Comparison of ENCODE assay signal across 22 cellular contexts in the genomic region with DNA sequence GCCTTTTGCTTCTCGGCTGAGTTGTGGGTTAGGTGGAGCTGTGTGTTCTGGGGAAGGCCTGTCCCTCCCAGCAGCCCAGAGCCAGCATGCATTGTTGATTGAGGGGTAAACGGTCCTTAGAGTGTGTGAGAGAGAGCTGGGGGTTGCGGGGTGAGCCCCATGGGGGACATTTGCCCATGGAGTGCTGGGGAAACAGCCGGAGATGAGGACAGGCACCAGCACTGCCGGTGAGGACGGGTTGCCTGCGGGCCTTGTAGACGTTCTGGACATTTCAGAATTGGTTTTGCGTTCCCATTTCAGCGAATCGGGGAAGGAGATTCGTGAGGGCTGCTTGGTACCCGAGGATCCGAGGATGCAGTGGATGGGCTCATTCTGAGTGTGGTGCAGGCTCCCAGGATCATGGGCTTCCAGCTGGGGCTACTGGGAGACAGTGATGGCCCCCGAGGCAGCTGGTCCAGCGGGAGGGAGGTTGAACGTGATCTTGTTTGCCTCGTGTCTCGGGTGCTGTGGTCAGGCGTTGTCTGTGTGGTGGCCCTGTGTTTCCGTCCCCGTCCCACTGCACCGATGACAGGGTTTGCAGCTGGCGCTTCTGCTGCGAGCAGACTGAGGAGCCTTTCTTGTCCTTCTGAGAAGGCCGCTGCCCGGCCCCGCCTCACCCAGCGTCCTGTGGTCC. TPM values are rescaled to one million over a fixed set of nuclear protein-coding genes. Genes with fewer than 3 reads are reported as not detected.
A peak's percentile ranks its signal among the peaks of the same experiment; 100 is the strongest.
DNase-seq lines count a peak whose midpoint lies in the region; ATAC-seq, FAIRE-seq and TF ChIP-seq lines count a peak whose summit lies in the region.
"Had no signal": no experiment of that assay in that cellular context is flagged by ENCODE, and none has a peak within 500 bp of the region (broad histone marks: within the 10 kb centered on the region; RNA-seq: fewer than 3 reads in every experiment).

No MANE protein-coding gene starts in this region.

- no peak for FAIRE-seq in frontal cortex (lab: Jason Lieb, UNC)

- H3K9me2 ChIP-seq in Karpas-422 (replicated peaks; ENCODE audit: insufficient read depth, low read length), result no peaks in the 10 kb centered on the region

- H4K20me1 ChIP-seq in osteoblast (ENCODE audit: insufficient read depth, low read length), result no peaks in the 10 kb centered on the region
- no peaks in the 10 kb centered on the region for H4K20me1 ChIP-seq in Karpas-422 (ENCODE audit: insufficient read depth, low read depth, low read length)

- TF ChIP-seq CTCF in osteoblast (IDR thresholded peaks at IDR 0.05; ENCODE audit: extremely low read depth, low read depth, low read length), result no peak

- intact Hi-C loops in cardiac septum (cut with DNase I) (no loop called here), left ventricle myocardium superior (cut with micrococcal nuclease) (no loop called here)

- DNase-seq in cardiac septum (ENCODE audit: low spot score) (peak; percentile 69), left ventricle myocardium superior (no peak), frontal cortex (ENCODE audit: low spot score in 2 of 2) (peak; percentile 59), osteoblast (ENCODE audit: insufficient read length, low spot score, missing footprints) (peak; percentile 83), Karpas-422 (no peak), GOT3 (lab: John Stamatoyannopoulos, UW) (no peak), OCI-M1 (lab: John Stamatoyannopoulos, UW) (no peak), NCI-H69 (lab: John Stamatoyannopoulos, UW) (no peak)
- DNase-seq: activated CD8-positive, alpha-beta memory T cell treated with anti-CD3 and anti-CD28 coated beads, Interleukin-2, amount 50 U/mL, for 4 hours; activated effector memory CD4-positive, alpha-beta T cell treated with Interleukin-2 at 50 U/mL for 16 hours; erythroblast; foreskin melanocyte; kidney glomerular epithelial cell; natural killer cell; NCI-H1417 treated with DMSO at 0.1 percent for 48 hours; NCI-H526; SHP77 treated with DMSO at 0.1 percent for 48 hours; stimulated activated CD4-positive, alpha-beta T cell treated with anti-CD3 and anti-CD28 coated beads, Interleukin-4, amount 100 ng/mL, for 1 hour had no signal

- H3K36me3 ChIP-seq in osteoblast (ENCODE audit: insufficient read depth, low read length), result peaks cover 52% of the 10 kb centered on the region
- no peaks in the 10 kb centered on the region for H3K36me3 ChIP-seq in Karpas-422 (ENCODE audit: insufficient read depth, low read length)

- no peak overlapping the region for H3K4me3 ChIP-seq in osteoblast (ENCODE audit: insufficient read depth, low read length)
- no peak overlapping the region for H3K4me3 ChIP-seq in Karpas-422 (ENCODE audit: low read length)
- H3K4me3 ChIP-seq: stomach, vagina had no signal

- H3K79me2 ChIP-seq in osteoblast (ENCODE audit: insufficient read depth, low read length) (peaks cover 2% of the 10 kb centered on the region), Karpas-422 (ENCODE audit: low read length) (no peaks in the 10 kb centered on the region)

- no peak overlapping the region for H3K27ac ChIP-seq in osteoblast (ENCODE audit: low read depth, low read length)
- H3K27ac ChIP-seq in Karpas-422 (ENCODE audit: low read length), result no peak overlapping the region
- H3K27ac ChIP-seq: C4-2B, vagina had no signal

- H2AFZ ChIP-seq in osteoblast (ENCODE audit: low read length) (no peak overlapping the region), Karpas-422 (ENCODE audit: low read length) (no peak overlapping the region)

- no peak for ATAC-seq in left ventricle myocardium superior
- ATAC-seq: HCT116, natural killer cell had no signal

- H3K9me3 ChIP-seq in osteoblast (ENCODE audit: low read depth, low read length), result no peaks in the 10 kb centered on the region
- H3K9me3 ChIP-seq in Karpas-422 (ENCODE audit: low read length), result no peaks in the 10 kb centered on the region
- H3K9me3 ChIP-seq: stomach, vagina had no signal

- peaks cover 4% of the 10 kb centered on the region for H3K4me1 ChIP-seq in osteoblast (ENCODE audit: insufficient read depth, low read length)
- no peaks in the 10 kb centered on the region for H3K4me1 ChIP-seq in Karpas-422 (ENCODE audit: low read length)
- H3K4me1 ChIP-seq: vagina had no signal

- no peak overlapping the region for H3K4me2 ChIP-seq in osteoblast (ENCODE audit: insufficient read depth, low read length)
- H3K4me2 ChIP-seq in Karpas-422 (ENCODE audit: low read depth, low read length, poor library complexity, severe bottlenecking), result no peak overlapping the region

- H3K27me3 ChIP-seq in osteoblast (ENCODE audit: insufficient read depth, low read length) (no peaks in the 10 kb centered on the region), Karpas-422 (ENCODE audit: low read length) (no peaks in the 10 kb centered on the region)
- H3K27me3 ChIP-seq: stomach, vagina had no signal

- H3K9ac ChIP-seq in Karpas-422 (ENCODE audit: low read length), result no peak overlapping the region

RNA-seq across cellular contexts. Expression of a gene that starts 53.8 kb away (rescaled TPM):
- 5.8 TPM for total RNA-seq in cardiac septum
- total RNA-seq in left ventricle myocardium superior, result 5.2 TPM
- total RNA-seq in frontal cortex, result 14.3 TPM
- total RNA-seq in osteoblast, result 6.8 and 8.0 TPM in 2 replicates
- 6.8 and 10.2 TPM in 2 replicates for total RNA-seq in Karpas-422 (2014; rRNA removed; shearing (Covaris generic); ENCODE audit: low replicate concordance)

Comparison
In these comparisons a context has a peak if more than half of its experiments do, and no peak if none do; other contexts are left out.
1. DNase-seq: peak in cardiac septum (single experiment), frontal cortex (2 of 2) and osteoblast (single experiment); none in left ventricle myocardium superior (single experiment), Karpas-422 (single experiment), GOT3 (single experiment), OCI-M1 (single experiment) and NCI-H69 (single experiment).